ENCODE assay signal across 15 cellular contexts in the genomic region with DNA sequence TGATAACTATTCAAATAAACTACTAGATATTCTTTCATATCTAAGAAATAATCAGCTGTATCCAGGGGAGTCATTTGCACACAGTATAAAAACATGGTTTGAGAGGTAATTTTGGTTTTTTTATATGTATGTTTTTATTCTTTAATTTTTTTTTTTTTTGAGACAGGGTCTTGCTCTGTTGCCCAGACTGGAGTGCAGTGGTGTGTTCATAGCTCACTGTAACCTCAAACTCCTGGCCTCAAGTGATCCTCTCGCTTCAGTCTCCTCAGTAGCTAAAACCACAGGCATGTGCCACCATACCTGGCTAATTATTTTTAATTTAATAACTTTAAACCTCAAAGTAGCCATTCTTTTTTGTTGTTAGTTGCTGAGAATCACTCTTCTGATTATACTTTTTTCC. TPM values are rescaled to one million over a fixed set of nuclear protein-coding genes. Genes with fewer than 3 reads are reported as not detected.
DNase-seq lines count a peak whose midpoint lies in the region; ATAC-seq and TF ChIP-seq lines count a peak whose summit lies in the region.
"Had no signal": no experiment of that assay in that cellular context is flagged by ENCODE, and none has a peak within 500 bp of the region (broad histone marks: within the 10 kb centered on the region; RNA-seq: fewer than 3 reads in every experiment).

No MANE protein-coding gene starts in this region.

- intact Hi-C loops in activated CD4-positive, alpha-beta T cell treated with anti-CD3 and anti-CD28 coated beads for 36 hours (cut with DNase I, micrococcal nuclease): loop anchor here (1.0 to 5.0 kb wide), 5 partner anchors 35 to 703 kb away; a partner anchor contains a TSS
- intact Hi-C loops in PC-9 (cut with micrococcal nuclease; ENCODE audit: unreplicated experiment): loop anchor here (5.0 kb wide), 1 partner anchor 278 kb away; a partner anchor contains a TSS

- no peaks in the 10 kb centered on the region for H4K20me1 ChIP-seq in PC-9 (ENCODE audit: insufficient read depth)
- H4K20me1 ChIP-seq in osteoblast (ENCODE audit: insufficient read depth, low read length): no peaks in the 10 kb centered on the region

- H3F3A ChIP-seq in PC-9 (ENCODE audit: insufficient read depth, low read depth): peaks cover 8% of the 10 kb centered on the region; the same call in 1 of the 2 replicates

- no peak overlapping the region for H3K4me3 ChIP-seq in PC-9
- H3K4me3 ChIP-seq in osteoblast (ENCODE audit: insufficient read depth, low read length): no peak overlapping the region

- POLR2A ChIA-PET in activated CD4-positive, alpha-beta T cell treated with anti-CD3 and anti-CD28 coated beads for 36 hours (lab: Charles Lee): interaction anchor here (0.6 to 4.3 kb wide), 7 partner anchors 55 to 295 kb away, joined by 3 to 23 read pairs (median 3); a partner anchor contains a TSS
- POLR2A ChIA-PET in PC-9 (lab: Charles Lee; ENCODE audit: unreplicated experiment): no interaction called here

- no peak for DNase-seq in activated CD4-positive, alpha-beta T cell treated with anti-CD3 and anti-CD28 coated beads for 36 hours
- DNase-seq in activated CD4-positive, alpha-beta T cell treated with anti-CD3 and anti-CD28 coated beads, Interleukin-2, amount 50 U/mL, for 48 hours: no peak
- no peak for DNase-seq in PC-9
- DNase-seq in chondrocyte (ENCODE audit: low spot score): no peak
- DNase-seq in osteoblast (ENCODE audit: insufficient read length, low spot score, missing footprints): no peak
- DNase-seq in occipital lobe (lab: John Stamatoyannopoulos, UW): no peak
- DNase-seq: activated CD4-positive, alpha-beta T cell treated with anti-CD3 and anti-CD28 coated beads for 4 hours; anterior cingulate cortex; DMS79 treated with DMSO at 0.1 percent for 48 hours; hypothalamus; Right ventricle myocardium superior; tibial artery had no signal

- H3K4me1 ChIP-seq in PC-9 (replicated peaks; ENCODE audit: insufficient read depth) (peaks cover 9% of the 10 kb centered on the region), osteoblast (ENCODE audit: insufficient read depth, low read length) (peaks cover 16% of the 10 kb centered on the region)

- H3K36me3 Mint-ChIP-seq in activated CD4-positive, alpha-beta T cell treated with anti-CD3 and anti-CD28 coated beads for 36 hours (ENCODE audit: low read depth): peaks cover 37% of the 10 kb centered on the region
- peaks cover 12% of the 10 kb centered on the region for H3K36me3 Mint-ChIP-seq in chondrocyte (ENCODE audit: low read depth)

- CTCF ChIA-PET in activated CD4-positive, alpha-beta T cell treated with anti-CD3 and anti-CD28 coated beads for 36 hours (lab: Charles Lee): interaction anchor here (0.7 to 2.1 kb wide), 5 partner anchors 16 to 298 kb away, joined by 3 to 6 read pairs (median 4); a partner anchor contains a TSS
- CTCF ChIA-PET in PC-9 (lab: Charles Lee): interaction anchor here (0.7 kb wide), 2 partner anchors 106 to 294 kb away, joined by 5 to 7 read pairs; no protein-coding TSS in a partner anchor

- H2AFZ ChIP-seq in PC-9: no peak overlapping the region
- no peak overlapping the region for H2AFZ ChIP-seq in osteoblast (ENCODE audit: low read length)

- ATAC-seq in activated CD4-positive, alpha-beta T cell treated with anti-CD3 and anti-CD28 coated beads for 36 hours: no peak
- ATAC-seq in GM18511 (IDR thresholded peaks at IDR 0.05; ENCODE audit: unreplicated experiment) (no peak), HG02885 (IDR thresholded peaks at IDR 0.05; ENCODE audit: poor library complexity, unreplicated experiment) (no peak)

- no peaks in the 10 kb centered on the region for H3K9me3 Mint-ChIP-seq in activated CD4-positive, alpha-beta T cell treated with anti-CD3 and anti-CD28 coated beads for 36 hours (ENCODE audit: low read depth)
- H3K9me3 Mint-ChIP-seq in chondrocyte (ENCODE audit: low read depth): no peaks in the 10 kb centered on the region
- H3K9me3 Mint-ChIP-seq: memory B cell had no signal

- H3K27me3 Mint-ChIP-seq in activated CD4-positive, alpha-beta T cell treated with anti-CD3 and anti-CD28 coated beads for 36 hours: no peaks in the 10 kb centered on the region
- no peaks in the 10 kb centered on the region for H3K27me3 Mint-ChIP-seq in chondrocyte (ENCODE audit: low read depth)
- H3K27me3 Mint-ChIP-seq: memory B cell had no signal

- H3K27ac ChIP-seq in PC-9: no peak overlapping the region
- peak overlapping the region; percentile 99 for H3K27ac ChIP-seq in osteoblast (ENCODE audit: low read depth, low read length)

- 0 out of 2 replicates have a peak, but pooled peaks cover 14% of the 10 kb centered on the region for H3K79me2 ChIP-seq in PC-9 (ENCODE audit: low read depth)
- peaks cover 53% of the 10 kb centered on the region for H3K79me2 ChIP-seq in osteoblast (ENCODE audit: insufficient read depth, low read length)

- no peak for TF ChIP-seq CTCF in PC-9 (conservative IDR thresholded peaks at IDR 0.05)
- no peak for TF ChIP-seq CTCF in chondrocyte (IDR thresholded peaks at IDR 0.05)
- TF ChIP-seq CTCF in osteoblast (IDR thresholded peaks at IDR 0.05; ENCODE audit: extremely low read depth, low read depth, low read length): no peak

- peak overlapping the region; percentile 87 for H3K4me3 Mint-ChIP-seq in activated CD4-positive, alpha-beta T cell treated with anti-CD3 and anti-CD28 coated beads for 36 hours
- H3K4me3 Mint-ChIP-seq in chondrocyte (ENCODE audit: unreplicated experiment): peak overlapping the region; percentile 97

- H3K27me3 ChIP-seq in PC-9 (ENCODE audit: insufficient read depth, low read depth) (no peaks in the 10 kb centered on the region), osteoblast (ENCODE audit: insufficient read depth, low read length) (no peaks in the 10 kb centered on the region)
- H3K27me3 ChIP-seq: tibial artery had no signal

- H3K4me2 ChIP-seq in PC-9: peak overlapping the region; percentile 89; the same call in 1 of the 2 replicates
- H3K4me2 ChIP-seq in osteoblast (ENCODE audit: insufficient read depth, low read length): peak overlapping the region; percentile 86

- H3K4me1 Mint-ChIP-seq in activated CD4-positive, alpha-beta T cell treated with anti-CD3 and anti-CD28 coated beads for 36 hours: peaks cover 66% of the 10 kb centered on the region
- peaks cover 61% of the 10 kb centered on the region for H3K4me1 Mint-ChIP-seq in chondrocyte (ENCODE audit: low read depth)

- no TSS peak for BruUV-seq in PC-9 (replicated peaks; lab: Mats Ljungman, UMichigan)

- H3K9me2 ChIP-seq in PC-9 (ENCODE audit: insufficient read depth): no peaks in the 10 kb centered on the region

- no peak overlapping the region for H3K27ac Mint-ChIP-seq in activated CD4-positive, alpha-beta T cell treated with anti-CD3 and anti-CD28 coated beads for 36 hours
- H3K27ac Mint-ChIP-seq in chondrocyte (ENCODE audit: unreplicated experiment): peak overlapping the region; percentile 99

- H3K9me3 ChIP-seq in PC-9 (ENCODE audit: insufficient read depth, low read depth): no peaks in the 10 kb centered on the region
- H3K9me3 ChIP-seq in osteoblast (ENCODE audit: low read depth, low read length): no peaks in the 10 kb centered on the region
- H3K9me3 ChIP-seq: tibial artery had no signal

- H3K36me3 ChIP-seq in PC-9 (ENCODE audit: low read depth): no peaks in the 10 kb centered on the region
- no peaks in the 10 kb centered on the region for H3K36me3 ChIP-seq in osteoblast (ENCODE audit: insufficient read depth, low read length)

RNA-seq across cellular contexts. Expression of a gene that starts 1.8 kb away (rescaled TPM):
- 10 to 100 TPM; 37.3 to 51.1 TPM for total RNA-seq in activated CD4-positive, alpha-beta T cell treated with anti-CD3 and anti-CD28 coated beads for 36 hours
- total RNA-seq in PC-9 (2021): 18.2 and 24.7 TPM in 2 replicates
- 27.0 to 42.3 TPM (median 31.1 TPM) in 3 replicates for total RNA-seq in chondrocyte
- total RNA-seq in osteoblast: 27.7 and 30.4 TPM in 2 replicates
- total RNA-seq in occipital lobe: 21.7 TPM

RNA-seq across cellular contexts. Expression of a gene that starts 2.3 kb away (rescaled TPM):
- total RNA-seq in activated CD4-positive, alpha-beta T cell treated with anti-CD3 and anti-CD28 coated beads for 36 hours: 10 to 100 TPM; 43.8 to 53.5 TPM
- 13.3 and 15.4 TPM in 2 replicates for total RNA-seq in PC-9 (2021)
- 30.5 to 44.2 TPM (median 37.4 TPM) in 3 replicates for total RNA-seq in chondrocyte
- total RNA-seq in osteoblast: 53.0 and 53.9 TPM in 2 replicates
- total RNA-seq in occipital lobe: 64.7 TPM
